Comparison of ENCODE assay signal across 1 cellular context in genomic region chr6:21597243-21597682, GRCh38.
TF ChIP-seq lines count a peak whose summit lies in the region.

No MANE protein-coding gene starts in this region.

TF ChIP-seq in HepG2, 621 proteins besides CTCF, POLR2A, EP300 and RAD21 (continued from another document):
- TF ChIP-seq CBX2 (IDR thresholded peaks at IDR 0.05; ENCODE audit: low read depth, low read length), result 0 out of 2 replicates have a peak, but pooled peaks have one; percentile 12
- no peak for TF ChIP-seq CBX2 (CRISPR knock-in tag; IDR thresholded peaks at IDR 0.05; ENCODE audit: low read depth)
- TF ChIP-seq ZSCAN9 (CRISPR knock-in tag; IDR thresholded peaks at IDR 0.05; ENCODE audit: borderline replicate concordance), result no peak
- no peak for TF ChIP-seq MXD4 (CRISPR knock-in tag; IDR thresholded peaks at IDR 0.05)
- 0 out of 2 replicates have a peak, but pooled peaks have one; percentile 8 for TF ChIP-seq HNRNPUL1 (IDR thresholded peaks at IDR 0.05; ENCODE audit: low read depth, low read length)
- no peak for TF ChIP-seq ZNF260 (CRISPR knock-in tag; IDR thresholded peaks at IDR 0.05; ENCODE audit: borderline replicate concordance, low read depth)
- TF ChIP-seq MEIS2 (CRISPR knock-in tag; IDR thresholded peaks at IDR 0.05), result no peak
TF ChIP-seq in HepG2: peak in this region for 2.
